In the genomic region with DNA sequence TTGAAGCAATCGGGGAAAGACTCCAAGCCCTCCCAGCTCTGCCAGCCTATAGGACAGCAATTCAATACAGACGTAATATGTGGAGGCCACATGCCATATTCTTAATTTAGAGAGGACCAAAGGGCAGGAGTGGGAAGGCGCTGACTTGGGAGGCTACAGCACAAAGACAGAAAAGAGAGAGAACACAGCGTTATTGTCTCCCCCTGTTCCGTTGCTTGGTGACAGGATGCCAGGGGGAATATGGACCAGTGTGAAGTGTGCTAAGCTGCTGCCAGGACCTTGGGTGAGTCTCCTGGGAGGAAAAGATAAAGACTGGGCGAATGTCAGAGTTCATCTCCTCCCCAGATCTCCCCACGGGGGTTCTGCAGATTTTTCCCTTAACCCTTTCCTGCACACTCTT, we compare ENCODE assay signal across 33 cellular contexts.
"Had no signal": no experiment of that assay in that cellular context is flagged by ENCODE, and none has a peak within 500 bp of the region (broad histone marks: within the 10 kb centered on the region; RNA-seq: fewer than 3 reads in every experiment).

No MANE protein-coding gene starts in this region.

- H3K27me3 Mint-ChIP-seq: activated CD4-positive, alpha-beta T cell treated with anti-CD3 and anti-CD28 coated beads for 36 hours; activated naive CD4-positive, alpha-beta T cell treated with anti-CD3 and anti-CD28 coated beads, Interleukin-2, amount 50 U/mL, for 24 hours; activated naive CD8-positive, alpha-beta T cell treated with anti-CD3 and anti-CD28 coated beads for 36 hours had no signal

- ATAC-seq: activated CD4-positive, alpha-beta T cell treated with anti-CD3 and anti-CD28 coated beads for 36 hours; activated CD8-positive, alpha-beta memory T cell treated with anti-CD3 and anti-CD28 coated beads, Interleukin-2, amount 10 ng/mL, durations not matched to agents 7 days and 5 days; activated CD8-positive, alpha-beta T cell treated with anti-CD3 and anti-CD28 coated beads, Interleukin-2, amount 10 ng/mL, durations not matched to agents 7 days and 5 days; activated naive CD8-positive, alpha-beta T cell treated with anti-CD3 and anti-CD28 coated beads, Interleukin-2, amount 50 U/mL, for 24 hours; effector memory CD8-positive, alpha-beta T cell had no signal

- H3K27me3 ChIP-seq: adrenal gland had no signal

- DNase-seq: activated CD4-positive, alpha-beta memory T cell treated with anti-CD3 and anti-CD28 coated beads for 36 hours; activated CD4-positive, alpha-beta T cell treated with anti-CD3 and anti-CD28 coated beads for 36 hours; activated CD4-positive, alpha-beta T cell treated with anti-CD3 and anti-CD28 coated beads, Interleukin-2, amount 10 ng/mL, durations not matched to agents 24 days and 14 days; activated CD4-positive, CD25-positive, alpha-beta regulatory T cell; activated CD4-positive, CD25-positive, alpha-beta regulatory T cell treated with anti-CD3 and anti-CD28 coated beads, Interleukin-2, amount 50 U/mL, for 72 hours; activated CD8-positive, alpha-beta memory T cell treated with anti-CD3 and anti-CD28 coated beads, Interleukin-2, amount 10 ng/mL, durations not matched to agents 7 days and 5 days; activated CD8-positive, alpha-beta memory T cell treated with anti-CD3 and anti-CD28 coated beads, Interleukin-2, amount 50 U/mL, for 4 hours; activated CD8-positive, alpha-beta T cell treated with anti-CD3 and anti-CD28 coated beads, Interleukin-2, amount 10 ng/mL, durations not matched to agents 7 days and 5 days; activated effector memory CD4-positive, alpha-beta T cell treated with anti-CD3 and anti-CD28 coated beads, Interleukin-2, amount 50 U/mL, for 16 hours; activated naive CD4-positive, alpha-beta T cell treated with anti-CD3 and anti-CD28 coated beads for 36 hours; activated naive CD8-positive, alpha-beta T cell treated with anti-CD3 and anti-CD28 coated beads for 36 hours; activated naive CD8-positive, alpha-beta T cell treated with anti-CD3 and anti-CD28 coated beads, Interleukin-2, amount 50 U/mL, for 24 hours; activated T-cell treated with anti-CD3 and anti-CD28 coated beads, Interleukin-2, amount 50 U/mL, for 1 hour; activated T-cell treated with anti-CD3 and anti-CD28 coated beads, Interleukin-2, amount 50 U/mL, for 48 hours; adrenal gland; amygdala; aorta; brain microvascular endothelial cell; cortex of kidney; dermis blood vessel endothelial cell; effector CD4-positive, alpha-beta T cell; effector memory CD8-positive, alpha-beta T cell; esophagus squamous epithelium; head of caudate nucleus; hippocampal formation; T1000; WERI-Rb-1 had no signal

- H3K27ac Mint-ChIP-seq: activated CD4-positive, alpha-beta memory T cell treated with anti-CD3 and anti-CD28 coated beads for 36 hours; activated CD4-positive, alpha-beta T cell treated with anti-CD3 and anti-CD28 coated beads for 36 hours; activated CD4-positive, alpha-beta T cell treated with anti-CD3 and anti-CD28 coated beads, Interleukin-2, amount 10 ng/mL, durations not matched to agents 24 days and 14 days; activated CD8-positive, alpha-beta memory T cell treated with anti-CD3 and anti-CD28 coated beads, Interleukin-2, amount 10 ng/mL, durations not matched to agents 7 days and 5 days; activated CD8-positive, alpha-beta T cell treated with anti-CD3 and anti-CD28 coated beads, Interleukin-2, amount 10 ng/mL, durations not matched to agents 7 days and 5 days; activated naive CD4-positive, alpha-beta T cell treated with anti-CD3 and anti-CD28 coated beads for 36 hours; activated naive CD4-positive, alpha-beta T cell treated with anti-CD3 and anti-CD28 coated beads, Interleukin-2, amount 50 U/mL, for 24 hours; activated naive CD8-positive, alpha-beta T cell treated with anti-CD3 and anti-CD28 coated beads for 36 hours; activated naive CD8-positive, alpha-beta T cell treated with anti-CD3 and anti-CD28 coated beads, Interleukin-2, amount 50 U/mL, for 24 hours; activated T-helper 1 cell treated with anti-CD3 and anti-CD28 coated beads, Interleukin-12 subunit alpha, Interleukin-12 subunit beta, Interleukin-2, Interleukin-4 antibody, amounts not matched to agents 30 ng/mL and 10 ng/mL and 1 ng/mL, durations not matched to agents 14 hours and 24 hours and 36 hours; activated T-helper 2 cell treated with anti-CD3 and anti-CD28 coated beads, Interferon-gamma antibody, Interleukin-2, Interleukin-4, amounts not matched to agents 10 μg/mL and 5 μg/mL and 100 μg/mL, durations not matched to agents 14 hours and 24 hours and 36 hours; effector memory CD8-positive, alpha-beta T cell; T-helper 1 cell treated with Interleukin-12 subunit alpha and Interleukin-12 subunit beta and Interleukin-4 antibody, amounts not matched to agents 30 μg/mL and 1 μg/mL, for 36 hours had no signal

- H3K9me3 ChIP-seq: adrenal gland, esophagus squamous epithelium had no signal

- H3K36me3 ChIP-seq: adrenal gland, brain microvascular endothelial cell, esophagus squamous epithelium, WERI-Rb-1 had no signal

- H3K4me1 ChIP-seq: adrenal gland had no signal

- H3K4me3 Mint-ChIP-seq: activated CD4-positive, alpha-beta memory T cell treated with anti-CD3 and anti-CD28 coated beads for 36 hours; activated CD4-positive, alpha-beta T cell treated with anti-CD3 and anti-CD28 coated beads for 36 hours; activated CD4-positive, alpha-beta T cell treated with anti-CD3 and anti-CD28 coated beads, Interleukin-2, amount 10 ng/mL, durations not matched to agents 24 days and 14 days; activated CD8-positive, alpha-beta memory T cell treated with anti-CD3 and anti-CD28 coated beads, Interleukin-2, amount 10 ng/mL, durations not matched to agents 7 days and 5 days; activated CD8-positive, alpha-beta T cell treated with anti-CD3 and anti-CD28 coated beads, Interleukin-2, amount 10 ng/mL, durations not matched to agents 7 days and 5 days; activated naive CD4-positive, alpha-beta T cell treated with anti-CD3 and anti-CD28 coated beads for 36 hours; activated naive CD4-positive, alpha-beta T cell treated with anti-CD3 and anti-CD28 coated beads, Interleukin-2, amount 50 U/mL, for 24 hours; activated naive CD8-positive, alpha-beta T cell treated with anti-CD3 and anti-CD28 coated beads for 36 hours; activated naive CD8-positive, alpha-beta T cell treated with anti-CD3 and anti-CD28 coated beads, Interleukin-2, amount 50 U/mL, for 24 hours; activated T-helper 1 cell treated with anti-CD3 and anti-CD28 coated beads, Interleukin-12 subunit alpha, Interleukin-12 subunit beta, Interleukin-2, Interleukin-4 antibody, amounts not matched to agents 30 ng/mL and 10 ng/mL and 1 ng/mL, durations not matched to agents 14 hours and 24 hours and 36 hours; central memory CD8-positive, alpha-beta T cell; effector memory CD8-positive, alpha-beta T cell; T-helper 1 cell treated with Interleukin-12 subunit alpha and Interleukin-12 subunit beta and Interleukin-4 antibody, amounts not matched to agents 30 μg/mL and 1 μg/mL, for 36 hours had no signal

- H3K4me1 Mint-ChIP-seq: activated naive CD4-positive, alpha-beta T cell treated with anti-CD3 and anti-CD28 coated beads, Interleukin-2, amount 50 U/mL, for 24 hours; activated naive CD8-positive, alpha-beta T cell treated with anti-CD3 and anti-CD28 coated beads for 36 hours; central memory CD8-positive, alpha-beta T cell had no signal

- H3K9me3 Mint-ChIP-seq: activated CD4-positive, alpha-beta memory T cell treated with anti-CD3 and anti-CD28 coated beads for 36 hours; activated CD4-positive, alpha-beta T cell treated with anti-CD3 and anti-CD28 coated beads, Interleukin-2, amount 10 ng/mL, durations not matched to agents 24 days and 14 days; activated naive CD4-positive, alpha-beta T cell treated with anti-CD3 and anti-CD28 coated beads for 36 hours; activated naive CD4-positive, alpha-beta T cell treated with anti-CD3 and anti-CD28 coated beads, Interleukin-2, amount 50 U/mL, for 24 hours; activated naive CD8-positive, alpha-beta T cell treated with anti-CD3 and anti-CD28 coated beads for 36 hours; activated naive CD8-positive, alpha-beta T cell treated with anti-CD3 and anti-CD28 coated beads, Interleukin-2, amount 50 U/mL, for 24 hours; activated T-helper 1 cell treated with anti-CD3 and anti-CD28 coated beads, Interleukin-12 subunit alpha, Interleukin-12 subunit beta, Interleukin-2, Interleukin-4 antibody, amounts not matched to agents 30 ng/mL and 10 ng/mL and 1 ng/mL, durations not matched to agents 14 hours and 24 hours and 36 hours; activated T-helper 2 cell treated with anti-CD3 and anti-CD28 coated beads, Interferon-gamma antibody, Interleukin-2, Interleukin-4, amounts not matched to agents 10 μg/mL and 5 μg/mL and 100 μg/mL, durations not matched to agents 14 hours and 24 hours and 36 hours; central memory CD8-positive, alpha-beta T cell; effector memory CD8-positive, alpha-beta T cell; T-helper 1 cell treated with Interleukin-12 subunit alpha and Interleukin-12 subunit beta and Interleukin-4 antibody, amounts not matched to agents 30 μg/mL and 1 μg/mL, for 36 hours had no signal

- H3K4me3 ChIP-seq: adrenal gland, esophagus squamous epithelium had no signal

- H3K27ac ChIP-seq: adrenal gland, brain microvascular endothelial cell, epithelial cell of prostate, esophagus squamous epithelium, WERI-Rb-1 had no signal

- H3K36me3 Mint-ChIP-seq: activated CD4-positive, alpha-beta memory T cell treated with anti-CD3 and anti-CD28 coated beads for 36 hours; activated CD8-positive, alpha-beta memory T cell treated with anti-CD3 and anti-CD28 coated beads, Interleukin-2, amount 10 ng/mL, durations not matched to agents 7 days and 5 days; activated naive CD4-positive, alpha-beta T cell treated with anti-CD3 and anti-CD28 coated beads, Interleukin-2, amount 50 U/mL, for 24 hours; activated naive CD8-positive, alpha-beta T cell treated with anti-CD3 and anti-CD28 coated beads for 36 hours had no signal
